ENCODE assay signal across 11 cellular contexts in genomic region chr22:46079093-46079860, GRCh38.
DNase-seq lines count a peak whose midpoint lies in the region; ATAC-seq and TF ChIP-seq lines count a peak whose summit lies in the region.
"Had no signal": no experiment of that assay in that cellular context is flagged by ENCODE, and none has a peak within 500 bp of the region (broad histone marks: within the 10 kb centered on the region; RNA-seq: fewer than 3 reads in every experiment).

No MANE protein-coding gene starts in this region.

- TF ChIP-seq CTCF in HFFc6 (IDR thresholded peaks at IDR 0.05) = no peak
- TF ChIP-seq CTCF in astrocyte of the spinal cord (IDR thresholded peaks at IDR 0.05; ENCODE audit: low read depth, low read length) = no peak
- no peak for TF ChIP-seq CTCF in stomach (IDR thresholded peaks at IDR 0.05)
- TF ChIP-seq CTCF in GM13977 (IDR thresholded peaks at IDR 0.05; ENCODE audit: extremely low read depth, insufficient read depth, missing control alignments) = no peak

- no peaks in the 10 kb centered on the region for H3K27me3 ChIP-seq in stomach

- no peak for TF ChIP-seq EP300 in stomach (IDR thresholded peaks at IDR 0.05)

- no peak for TF ChIP-seq POLR2A in stomach (IDR thresholded peaks at IDR 0.05)

- peaks cover 70 to 99% (median 85%) of the 10 kb centered on the region in 4 donors for H3K4me1 ChIP-seq in stomach

- H3K27me3 Mint-ChIP-seq in HFFc6 (ENCODE audit: insufficient read depth) = peaks cover 36% of the 10 kb centered on the region
- no peaks in the 10 kb centered on the region for H3K27me3 Mint-ChIP-seq in T-helper 2 cell treated with Interferon-gamma antibody and Interleukin-4, amounts not matched to agents 5 μg/mL and 100 μg/mL, for 36 hours (ENCODE audit: low read depth)
- H3K27me3 Mint-ChIP-seq: activated CD4-positive, alpha-beta T cell treated with anti-CD3 and anti-CD28 coated beads, Interleukin-2, amount 10 ng/mL, durations not matched to agents 24 days and 14 days had no signal

- H3K4me1 Mint-ChIP-seq in HFFc6 (ENCODE audit: low read depth) = peaks cover 74% of the 10 kb centered on the region
- peaks cover 12% of the 10 kb centered on the region for H3K4me1 Mint-ChIP-seq in T-helper 2 cell treated with Interferon-gamma antibody and Interleukin-4, amounts not matched to agents 5 μg/mL and 100 μg/mL, for 36 hours (ENCODE audit: low read depth)

- ATAC-seq in left ventricle myocardium superior = no peak

- H3K36me3 ChIP-seq in stomach = peaks cover 0 to 10% (median 3%) of the 10 kb centered on the region in 4 donors

- peak overlapping the region; percentile 84 for H3K4me3 Mint-ChIP-seq in HFFc6
- H3K4me3 Mint-ChIP-seq in T-helper 2 cell treated with Interferon-gamma antibody and Interleukin-4, amounts not matched to agents 5 μg/mL and 100 μg/mL, for 36 hours = no peak overlapping the region
- H3K4me3 Mint-ChIP-seq: activated CD4-positive, alpha-beta T cell treated with anti-CD3 and anti-CD28 coated beads, Interleukin-2, amount 10 ng/mL, durations not matched to agents 24 days and 14 days had no signal

- H3K27ac Mint-ChIP-seq in HFFc6 = peak overlapping the region; percentile 99
- no peak overlapping the region for H3K27ac Mint-ChIP-seq in T-helper 2 cell treated with Interferon-gamma antibody and Interleukin-4, amounts not matched to agents 5 μg/mL and 100 μg/mL, for 36 hours
- H3K27ac Mint-ChIP-seq: activated CD4-positive, alpha-beta T cell treated with anti-CD3 and anti-CD28 coated beads, Interleukin-2, amount 10 ng/mL, durations not matched to agents 24 days and 14 days; immature natural killer cell had no signal

- in situ Hi-C loops in astrocyte of the spinal cord (cut with HindIII; ENCODE audit: low sequenced_read_pairs) (no loop called here), GM13977 (cut with MboI; ENCODE audit: low pct_unique_long_range_greater_than_20kb, low sequenced_read_pairs, unreplicated experiment) (no loop called here), G401 (cut with HindIII; ENCODE audit: low sequenced_read_pairs) (loop anchor here (5.0 kb wide), 1 partner anchor 57 kb away; no protein-coding TSS in a partner anchor)

- H3K27ac ChIP-seq in stomach = peak overlapping the region; percentile 96 to 100 (median 99)

- WGBS in stomach, 5 donors = 37 to 63% (median 43%) methylated on average over 12 to 21 of the region's 21 CpGs

- DNase-seq in HFFc6 (no peak), astrocyte of the spinal cord (ENCODE audit: low read depth, low spot score) (no peak), left ventricle myocardium superior (peak; percentile 35), stomach (peak; percentile 24), GM13977 (ENCODE audit: low spot score) (no peak), G401 (ENCODE audit: low spot score) (no peak)
- DNase-seq in T-helper 2 cell treated with Interferon-gamma antibody and Interleukin-4, amounts not matched to agents 5 μg/mL and 100 μg/mL, for 36 hours (ENCODE audit: low spot score) = no peak
- DNase-seq in effector CD4-positive, alpha-beta T cell = no peak
- DNase-seq: activated CD4-positive, alpha-beta T cell treated with anti-CD3 and anti-CD28 coated beads, Interleukin-2, amount 10 ng/mL, durations not matched to agents 24 days and 14 days; immature natural killer cell; stimulated activated CD4-positive, alpha-beta T cell treated with anti-CD3 and anti-CD28 coated beads, Interleukin-15, amount 100 ng/mL, for 24 hours had no signal

- no peaks in the 10 kb centered on the region for H3K9me3 Mint-ChIP-seq in HFFc6
- H3K9me3 Mint-ChIP-seq in T-helper 2 cell treated with Interferon-gamma antibody and Interleukin-4, amounts not matched to agents 5 μg/mL and 100 μg/mL, for 36 hours = no peaks in the 10 kb centered on the region
- H3K9me3 Mint-ChIP-seq: activated CD4-positive, alpha-beta T cell treated with anti-CD3 and anti-CD28 coated beads, Interleukin-2, amount 10 ng/mL, durations not matched to agents 24 days and 14 days; immature natural killer cell had no signal

- H3K4me3 ChIP-seq in astrocyte of the spinal cord (ENCODE audit: low read depth, low read length) (peak overlapping the region; percentile 86), stomach (peak overlapping the region; percentile 59 to 91 (median 80))

- intact Hi-C loops in left ventricle myocardium superior (cut with micrococcal nuclease) (no loop called here), stomach (cut with DNase I; ENCODE audit: low total_unique reads) (loop anchor here (10.0 kb wide), 1 partner anchor 64 kb away; no protein-coding TSS in a partner anchor)

- H3K36me3 Mint-ChIP-seq in HFFc6 (ENCODE audit: low read depth) = peaks cover 78% of the 10 kb centered on the region
- H3K36me3 Mint-ChIP-seq in T-helper 2 cell treated with Interferon-gamma antibody and Interleukin-4, amounts not matched to agents 5 μg/mL and 100 μg/mL, for 36 hours (ENCODE audit: low read depth) = peaks cover 2% of the 10 kb centered on the region
- H3K36me3 Mint-ChIP-seq: immature natural killer cell had no signal

- no peaks in the 10 kb centered on the region for H3K9me3 ChIP-seq in stomach

Comparison
In these comparisons a context has a peak if more than half of its experiments do, and no peak if none do; other contexts are left out.
1. DNase-seq: peak in left ventricle myocardium superior (single experiment) and stomach (single experiment); none in HFFc6 (single experiment), astrocyte of the spinal cord (single experiment), T-helper 2 cell treated with Interferon-gamma antibody and Interleukin-4, amounts not matched to agents 5 μg/mL and 100 μg/mL, for 36 hours (single experiment), effector CD4-positive, alpha-beta T cell (single experiment), GM13977 (single experiment) and G401 (single experiment).